Comparison of ENCODE assay signal across 26 cellular contexts in genomic region chr5:125518169-125518568, GRCh38.
"Had no signal": no experiment of that assay in that cellular context is flagged by ENCODE, and none has a peak within 500 bp of the region (broad histone marks: within the 10 kb centered on the region; RNA-seq: fewer than 3 reads in every experiment).

No MANE protein-coding gene starts in this region.

- H3K27me3 ChIP-seq: neutrophil, right lobe of liver, sigmoid colon, stomach, thyroid gland, tibial nerve, upper lobe of left lung, vagina had no signal

- H3K27ac ChIP-seq: neutrophil, parathyroid adenoma, psoas muscle, right lobe of liver, sigmoid colon, stomach, thoracic aorta, thyroid gland, tibial nerve, upper lobe of left lung, vagina had no signal

- H3K36me3 ChIP-seq: neutrophil, right lobe of liver, sigmoid colon, stomach, thoracic aorta, thyroid gland, tibial nerve, upper lobe of left lung, vagina had no signal

- H3K9me3 ChIP-seq: neutrophil, psoas muscle, right lobe of liver, sigmoid colon, stomach, thoracic aorta, thyroid gland, upper lobe of left lung, vagina had no signal

- H3K4me1 ChIP-seq: parathyroid adenoma, psoas muscle, right lobe of liver, sigmoid colon, stomach, thyroid gland, tibial nerve, upper lobe of left lung, vagina had no signal

- DNase-seq: nephron progenitor cell; nucleus accumbens; posterior cingulate gyrus; psoas muscle; right cardiac atrium; right lobe of liver; sigmoid colon; small intestine; stimulated activated CD4-positive, alpha-beta T cell treated with anti-CD3 and anti-CD28 coated beads, Interleukin-15, amount 100 ng/mL, for 24 hours; stimulated activated CD4-positive, alpha-beta T cell treated with anti-CD3 and anti-CD28 coated beads, Interleukin-2, amount 100 ng/mL, for 24 hours; stimulated activated CD4-positive, alpha-beta T cell treated with anti-CD3 and anti-CD28 coated beads, Interleukin-2, amount 100 ng/mL, for 48 hours; stimulated activated CD4-positive, alpha-beta T cell treated with anti-CD3 and anti-CD28 coated beads, Interleukin-4, amount 100 ng/mL, for 24 hours; stimulated activated naive B cell treated with anti-CD40 and anti-IgM and Interleukin-4, amounts not matched to agents 10 μg/mL and 1 μg/mL and 100 μg/mL, for 72 hours; stimulated activated naive CD4-positive, alpha-beta T cell treated with Interleukin-2 at 50 U/mL for 16 hours; stomach; thyroid gland; trophoblast cell; upper lobe of left lung had no signal

- H3K4me3 ChIP-seq: psoas muscle, right lobe of liver, sigmoid colon, stomach, thoracic aorta, thyroid gland, tibial nerve, upper lobe of left lung, vagina had no signal

- ATAC-seq: natural killer cell treated with Interleukin-12 subunit alpha and Interleukin-12 subunit beta and Interleukin-15 and Interleukin-18, amount 100 ng/mL, for 72 hours; psoas muscle; right cardiac atrium; right lobe of liver; stimulated activated effector memory CD8-positive, alpha-beta T cell treated with anti-CD3 and anti-CD28 coated beads, Interleukin-12 subunit alpha, Interleukin-12 subunit beta, amount 100 ng/mL, for 72 hours; stimulated activated naive B cell treated with anti-CD40 and anti-IgM and Interleukin-4, amounts not matched to agents 10 μg/mL and 1 μg/mL and 100 μg/mL, for 72 hours had no signal

- FAIRE-seq: urothelium cell line had no signal
